In genomic region chr1:30184393-30185141, GRCh38 we compare ENCODE assay signal across 17 cellular contexts.
"Had no signal": no experiment of that assay in that cellular context is flagged by ENCODE, and none has a peak within 500 bp of the region (broad histone marks: within the 10 kb centered on the region; RNA-seq: fewer than 3 reads in every experiment).

No MANE protein-coding gene starts in this region.

- DNase-seq: activated CD4-positive, alpha-beta memory T cell treated with anti-CD3 and anti-CD28 coated beads, Interleukin-2, amount 10 ng/mL, durations not matched to agents 7 days and 5 days; activated CD4-positive, alpha-beta T cell treated with anti-CD3 and anti-CD28 coated beads for 48 hours; activated CD4-positive, CD25-positive, alpha-beta regulatory T cell; activated effector memory CD4-positive, alpha-beta T cell treated with Interleukin-2 at 50 U/mL for 16 hours; activated naive CD4-positive, alpha-beta T cell treated with anti-CD3 and anti-CD28 coated beads, Interleukin-2, amount 10 ng/mL, durations not matched to agents 7 days and 5 days; activated naive CD8-positive, alpha-beta T cell treated with anti-CD3 and anti-CD28 coated beads, Interleukin-2, amount 50 U/mL, for 24 hours; activated T-cell treated with anti-CD3 and anti-CD28 coated beads, Interleukin-2, amount 50 U/mL, for 24 hours; anterior cingulate cortex; caudate nucleus; dorsolateral prefrontal cortex; left ventricle myocardium superior; mucosa of descending colon; naive B cell; stimulated activated CD4-positive, alpha-beta T cell treated with anti-CD3 and anti-CD28 coated beads, Interleukin-12 subunit alpha, Interleukin-12 subunit beta, amount 100 ng/mL, for 4 hours; stimulated activated CD4-positive, alpha-beta T cell treated with anti-CD3 and anti-CD28 coated beads, Interleukin-1b, Interleukin-23, amount 100 ng/mL, for 48 hours; stimulated activated CD8-positive, alpha-beta memory T cell treated with anti-CD3 and anti-CD28 coated beads, Interleukin-4, amount 100 ng/mL, for 48 hours; stimulated activated naive CD4-positive, alpha-beta T cell had no signal

- H3K9me3 ChIP-seq: mucosa of descending colon had no signal

- H3K27ac ChIP-seq: dorsolateral prefrontal cortex had no signal

- H3K4me3 ChIP-seq: dorsolateral prefrontal cortex, mucosa of descending colon had no signal

- ATAC-seq: activated naive CD8-positive, alpha-beta T cell treated with anti-CD3 and anti-CD28 coated beads, Interleukin-2, amount 50 U/mL, for 24 hours; left ventricle myocardium superior; mucosa of descending colon had no signal
